Comparison of ENCODE assay signal across 27 cellular contexts in genomic region chr9:11663913-11664312, GRCh38.
"Had no signal": no experiment of that assay in that cellular context is flagged by ENCODE, and none has a peak within 500 bp of the region (broad histone marks: within the 10 kb centered on the region; RNA-seq: fewer than 3 reads in every experiment).

No MANE protein-coding gene starts in this region.

- H3K27ac ChIP-seq: stomach, suprapubic skin, testis, thoracic aorta, thyroid gland, tibial artery, tibial nerve, transverse colon, upper lobe of left lung, upper lobe of right lung, uterus, vagina had no signal

- H3K4me1 ChIP-seq: stomach, suprapubic skin, testis, thyroid gland, tibial artery, tibial nerve, transverse colon, upper lobe of left lung, upper lobe of right lung, uterus, vagina had no signal

- DNase-seq: stimulated activated CD4-positive, alpha-beta T cell treated with anti-CD3 and anti-CD28 coated beads, Interleukin-2, amount 100 ng/mL, for 48 hours; stimulated activated CD4-positive, alpha-beta T cell treated with anti-CD3 and anti-CD28 coated beads, Interleukin-4, amount 100 ng/mL, for 1 hour; stimulated activated CD4-positive, alpha-beta T cell treated with anti-CD3 and anti-CD28 coated beads, Interleukin-4, amount 100 ng/mL, for 24 hours; stimulated activated CD4-positive, alpha-beta T cell treated with anti-CD3 and anti-CD28 coated beads, Interleukin-4, amount 100 ng/mL, for 4 hours; stimulated activated CD8-positive, alpha-beta memory T cell treated with anti-CD3 and anti-CD28 coated beads, Interleukin-4, amount 100 ng/mL, for 48 hours; stimulated activated naive B cell treated with anti-CD40 and anti-IgM and Interleukin-4, amounts not matched to agents 10 μg/mL and 1 μg/mL and 100 μg/mL, for 72 hours; stimulated activated naive CD4-positive, alpha-beta T cell; stimulated activated naive CD4-positive, alpha-beta T cell treated with Interleukin-2 at 50 U/mL for 16 hours; stimulated activated naive CD8-positive, alpha-beta T cell treated with anti-CD3 and anti-CD28 coated beads, Interleukin-15, amount 100 ng/mL, for 72 hours; stimulated activated naive CD8-positive, alpha-beta T cell treated with anti-CD3 and anti-CD28 coated beads, Interleukin-15, Interleukin-2, amounts not matched to agents 100 U/mL and 50 U/mL, for 24 hours; stomach; substantia nigra; testis; thyroid gland; tibial artery; transverse colon; trophoblast cell; upper lobe of left lung; upper lobe of right lung; uterus had no signal

- FAIRE-seq: urothelium cell line had no signal

- H3K27me3 ChIP-seq: stomach, suprapubic skin, testis, thyroid gland, tibial artery, tibial nerve, transverse colon, upper lobe of left lung, upper lobe of right lung, vagina had no signal

- H3K4me3 ChIP-seq: stomach, suprapubic skin, testis, thoracic aorta, thyroid gland, tibial artery, tibial nerve, transverse colon, upper lobe of left lung, upper lobe of right lung, uterus, vagina had no signal

- ATAC-seq: stimulated activated effector memory CD8-positive, alpha-beta T cell treated with anti-CD3 and anti-CD28 coated beads, Interleukin-12 subunit alpha, Interleukin-12 subunit beta, amount 100 ng/mL, for 72 hours; stimulated activated memory B cell treated with anti-CD40 and anti-IgM and Interleukin-4, amounts not matched to agents 10 μg/mL and 1 μg/mL and 100 μg/mL, for 72 hours; stimulated activated naive B cell treated with anti-CD40 and anti-IgM and Interleukin-4, amounts not matched to agents 10 μg/mL and 1 μg/mL and 100 μg/mL, for 72 hours; stimulated activated naive CD8-positive, alpha-beta T cell treated with anti-CD3 and anti-CD28 coated beads, Interleukin-15, amount 100 ng/mL, for 72 hours; stimulated activated naive CD8-positive, alpha-beta T cell treated with anti-CD3 and anti-CD28 coated beads, Interleukin-15, Interleukin-2, amounts not matched to agents 100 U/mL and 50 U/mL, for 24 hours; upper lobe of right lung had no signal

- H3K9me3 ChIP-seq: suprapubic skin, testis, thoracic aorta, thyroid gland, tibial artery, upper lobe of left lung, upper lobe of right lung, vagina had no signal

- H3K36me3 ChIP-seq: stomach, suprapubic skin, thoracic aorta, thyroid gland, tibial artery, tibial nerve, transverse colon, upper lobe of left lung, upper lobe of right lung, uterus, vagina had no signal
